ENCODE assay signal across 20 cellular contexts in genomic region chr11:68961245-68961644, GRCh38. TPM values are rescaled to one million over a fixed set of nuclear protein-coding genes. Genes with fewer than 3 reads are reported as not detected.
DNase-seq lines count a peak whose midpoint lies in the region; ATAC-seq and TF ChIP-seq lines count a peak whose summit lies in the region.
"Had no signal": no experiment of that assay in that cellular context is flagged by ENCODE, and none has a peak within 500 bp of the region (broad histone marks: within the 10 kb centered on the region; RNA-seq: fewer than 3 reads in every experiment).

No MANE protein-coding gene starts in this region.

- H4K20me1 ChIP-seq in PC-3 (ENCODE audit: low read length) (no peaks in the 10 kb centered on the region), osteoblast (ENCODE audit: insufficient read depth, low read length) (no peaks in the 10 kb centered on the region)
- H4K20me1 ChIP-seq: BLaER1 had no signal

- H3K36me3 ChIP-seq in PC-3 (ENCODE audit: low read depth, low read length) (no peaks in the 10 kb centered on the region), osteoblast (ENCODE audit: insufficient read depth, low read length) (no peaks in the 10 kb centered on the region)
- H3K36me3 ChIP-seq: BLaER1, SJSA1 had no signal

- no peaks in the 10 kb centered on the region for H3K9me2 ChIP-seq in PC-3 (replicated peaks; ENCODE audit: low read length)

- H3K9ac ChIP-seq in PC-3 (ENCODE audit: low read length) = no peak overlapping the region
- H3K9ac ChIP-seq: BLaER1 had no signal

- H3K27ac Mint-ChIP-seq in glutamatergic neuron (ENCODE audit: unreplicated experiment) = no peak overlapping the region
- H3K27ac Mint-ChIP-seq in stimulated activated naive B cell treated with anti-CD40 and anti-IgM and Interleukin-4, amounts not matched to agents 10 μg/mL and 1 μg/mL and 100 μg/mL, for 72 hours = no peak overlapping the region
- H3K27ac Mint-ChIP-seq: GM23338 had no signal

- H3K9me3 ChIP-seq in PC-3 (ENCODE audit: low read length) = no peaks in the 10 kb centered on the region
- no peaks in the 10 kb centered on the region for H3K9me3 ChIP-seq in osteoblast (ENCODE audit: low read depth, low read length)
- H3K9me3 ChIP-seq: SJSA1 had no signal

- H3F3A ChIP-seq in PC-3 (ENCODE audit: low read length, unreplicated experiment) = no peaks in the 10 kb centered on the region

- no TSS peak for BruUV-seq in PC-3 (replicated peaks; lab: Mats Ljungman, UMichigan)

- intact Hi-C loops in PC-3 (cut with micrococcal nuclease) = no loop called here

- H3K27me3 ChIP-seq in PC-3 (ENCODE audit: low read length) (no peaks in the 10 kb centered on the region), osteoblast (ENCODE audit: insufficient read depth, low read length) (peaks cover 9% of the 10 kb centered on the region)
- H3K27me3 ChIP-seq: BLaER1, SJSA1 had no signal

- peak; percentile 19 for DNase-seq in D341Med (ENCODE audit: low spot score)
- DNase-seq in PC-3 = peak; percentile 13
- DNase-seq in glutamatergic neuron = peak; percentile 10
- DNase-seq in osteoblast (ENCODE audit: insufficient read length, low spot score, missing footprints) = peak; percentile 66
- DNase-seq in NK-92 treated with Interleukin-12 subunit alpha and Interleukin-12 subunit beta, amount 100 ng/mL, for 24 hours (lab: John Stamatoyannopoulos, UW) = no peak
- DNase-seq in dedifferentiated amniotic fluid mesenchymal stem cell (ENCODE audit: extremely low spot score) = no peak
- no peak for DNase-seq in stimulated activated naive B cell treated with anti-CD40 and anti-IgM and Interleukin-4, amounts not matched to agents 10 μg/mL and 1 μg/mL and 100 μg/mL, for 72 hours
- DNase-seq: CD4-positive, alpha-beta memory T cell; GF-D8; KBM-7; MV-4-11; NCI-H187; NCI-H2107; NCI-H226; NCI-H524; NCI-H82 had no signal

- peaks cover 12% of the 10 kb centered on the region for H3K36me3 Mint-ChIP-seq in glutamatergic neuron (ENCODE audit: unreplicated experiment)
- peaks cover 0 to 2% of the 10 kb centered on the region in 2 donors for H3K36me3 Mint-ChIP-seq in stimulated activated naive B cell treated with anti-CD40 and anti-IgM and Interleukin-4, amounts not matched to agents 10 μg/mL and 1 μg/mL and 100 μg/mL, for 72 hours

- H3K27ac ChIP-seq in PC-3 (ENCODE audit: low read length) = no peak overlapping the region
- no peak overlapping the region for H3K27ac ChIP-seq in osteoblast (ENCODE audit: low read depth, low read length)
- H3K27ac ChIP-seq: A549, BLaER1, SJSA1 had no signal

- H3K4me3 ChIP-seq in PC-3 (ENCODE audit: low read length) (no peak overlapping the region), osteoblast (ENCODE audit: insufficient read depth, low read length) (no peak overlapping the region)
- H3K4me3 ChIP-seq: A549, BLaER1, GM23338, SJSA1 had no signal

- no peak for TF ChIP-seq CTCF in PC-3 (conservative IDR thresholded peaks at IDR 0.05; ENCODE audit: low read depth, low read length)
- TF ChIP-seq CTCF in glutamatergic neuron (IDR thresholded peaks at IDR 0.05; ENCODE audit: partially characterized antibody, unreplicated experiment) = no peak
- no peak for TF ChIP-seq CTCF in osteoblast (IDR thresholded peaks at IDR 0.05; ENCODE audit: extremely low read depth, low read depth, low read length)

- H3K4me2 ChIP-seq in PC-3 (ENCODE audit: low read length) = no peak overlapping the region
- H3K4me2 ChIP-seq in osteoblast (ENCODE audit: insufficient read depth, low read length) = no peak overlapping the region
- H3K4me2 ChIP-seq: A549, BLaER1, GM23338 had no signal

- peaks cover 5% of the 10 kb centered on the region for H3K4me1 Mint-ChIP-seq in glutamatergic neuron (ENCODE audit: low read depth, unreplicated experiment)
- H3K4me1 Mint-ChIP-seq in stimulated activated naive B cell treated with anti-CD40 and anti-IgM and Interleukin-4, amounts not matched to agents 10 μg/mL and 1 μg/mL and 100 μg/mL, for 72 hours = peaks cover 5 to 14% of the 10 kb centered on the region in 2 donors

- ATAC-seq in PC-3 = no peak
- ATAC-seq in stimulated activated naive B cell treated with anti-CD40 and anti-IgM and Interleukin-4, amounts not matched to agents 10 μg/mL and 1 μg/mL and 100 μg/mL, for 72 hours (replicated peaks) = no peak
- ATAC-seq: A549, GM23338 had no signal

- no peaks in the 10 kb centered on the region for H3K27me3 Mint-ChIP-seq in glutamatergic neuron (ENCODE audit: unreplicated experiment)
- peaks cover 5 to 13% of the 10 kb centered on the region in 2 donors for H3K27me3 Mint-ChIP-seq in stimulated activated naive B cell treated with anti-CD40 and anti-IgM and Interleukin-4, amounts not matched to agents 10 μg/mL and 1 μg/mL and 100 μg/mL, for 72 hours

- no peak overlapping the region for H2AFZ ChIP-seq in PC-3 (ENCODE audit: low read length)
- no peak overlapping the region for H2AFZ ChIP-seq in osteoblast (ENCODE audit: low read length)
- H2AFZ ChIP-seq: GM23338 had no signal

- no peak overlapping the region for H3K4me3 Mint-ChIP-seq in glutamatergic neuron (ENCODE audit: unreplicated experiment)
- no peak overlapping the region for H3K4me3 Mint-ChIP-seq in stimulated activated naive B cell treated with anti-CD40 and anti-IgM and Interleukin-4, amounts not matched to agents 10 μg/mL and 1 μg/mL and 100 μg/mL, for 72 hours
- H3K4me3 Mint-ChIP-seq: GM23338 had no signal

- H3K9me3 Mint-ChIP-seq in glutamatergic neuron (ENCODE audit: unreplicated experiment) = peaks cover 11% of the 10 kb centered on the region
- H3K9me3 Mint-ChIP-seq in stimulated activated naive B cell treated with anti-CD40 and anti-IgM and Interleukin-4, amounts not matched to agents 10 μg/mL and 1 μg/mL and 100 μg/mL, for 72 hours = no peaks in the 10 kb centered on the region
- H3K9me3 Mint-ChIP-seq: CD4-positive, alpha-beta memory T cell; GM23338 had no signal

- CTCF ChIA-PET in PC-3 (lab: Charles Lee) = no interaction called here

- POLR2A ChIA-PET in PC-3 (lab: Charles Lee; ENCODE audit: unreplicated experiment) = no interaction called here

- H3K79me2 ChIP-seq in PC-3 (ENCODE audit: low read length) (no peaks in the 10 kb centered on the region), osteoblast (ENCODE audit: insufficient read depth, low read length) (no peaks in the 10 kb centered on the region)

- H3K4me1 ChIP-seq in PC-3 (ENCODE audit: insufficient read depth, low read length) = no peaks in the 10 kb centered on the region
- H3K4me1 ChIP-seq in osteoblast (ENCODE audit: insufficient read depth, low read length) = no peaks in the 10 kb centered on the region
- H3K4me1 ChIP-seq: A549, SJSA1 had no signal

RNA-seq across cellular contexts. Expression of gene MRGPRD, which starts 19.5 kb away (rescaled TPM):
- total RNA-seq in PC-3 (2014; rRNA removed) (not detected in 2 replicates), glutamatergic neuron (ENCODE audit: unreplicated experiment) (not detected), osteoblast (not detected in 2 replicates)
- total RNA-seq: CD4-positive, alpha-beta memory T cell; GM23338; SJSA1 had no signal

RNA-seq across cellular contexts. Expression of gene MRGPRF, which starts 51.8 kb away (rescaled TPM):
- total RNA-seq in PC-3 (2014; rRNA removed) (not detected in 2 replicates), glutamatergic neuron (ENCODE audit: unreplicated experiment) (1.0 TPM), osteoblast (39.4 and 41.5 TPM in 2 replicates)
- total RNA-seq: CD4-positive, alpha-beta memory T cell had no signal

RNA-seq across cellular contexts. Expression of gene IGHMBP2, which starts 57.6 kb away (rescaled TPM):
- total RNA-seq in PC-3 (2014; rRNA removed) (20.5 and 22.5 TPM in 2 replicates), glutamatergic neuron (ENCODE audit: unreplicated experiment) (30.8 TPM), osteoblast (10.9 and 11.8 TPM in 2 replicates)

RNA-seq across cellular contexts. Expression of gene MRPL21, which starts 57.6 kb away (rescaled TPM):
- total RNA-seq in PC-3 (2014; rRNA removed) = 200 and 230 TPM in 2 replicates
- 54.3 TPM for total RNA-seq in glutamatergic neuron (ENCODE audit: unreplicated experiment)
- 45.7 and 51.0 TPM in 2 replicates for total RNA-seq in osteoblast

Comparison
In these comparisons a context has a peak if more than half of its experiments do, and no peak if none do; other contexts are left out.
1. DNase-seq: peak in D341Med (single experiment), PC-3 (single experiment), glutamatergic neuron (single experiment) and osteoblast (single experiment); none in NK-92 treated with Interleukin-12 subunit alpha and Interleukin-12 subunit beta, amount 100 ng/mL, for 24 hours (single experiment), dedifferentiated amniotic fluid mesenchymal stem cell (single experiment) and stimulated activated naive B cell treated with anti-CD40 and anti-IgM and Interleukin-4, amounts not matched to agents 10 μg/mL and 1 μg/mL and 100 μg/mL, for 72 hours (single experiment).
2. RNA of gene MRGPRF, which starts 51.8 kb away (total RNA-seq): 39.4 to 41.5 TPM in osteoblast; 1.0 TPM in glutamatergic neuron (single experiment) and not detected in PC-3; every median in the first group is over 10 times any median in the second.